ENCODE assay signal across 38 cellular contexts in genomic region chr21:31330144-31330483, GRCh38.
"Had no signal": no experiment of that assay in that cellular context is flagged by ENCODE, and none has a peak within 500 bp of the region (broad histone marks: within the 10 kb centered on the region; RNA-seq: fewer than 3 reads in every experiment).

No MANE protein-coding gene starts in this region.

- H3K4me1 Mint-ChIP-seq: brain had no signal

- H3K9me3 Mint-ChIP-seq: activated naive CD4-positive, alpha-beta T cell treated with anti-CD3 and anti-CD28 coated beads, Interleukin-2, amount 10 ng/mL, durations not matched to agents 7 days and 5 days; activated naive CD4-positive, alpha-beta T cell treated with anti-CD3 and anti-CD28 coated beads, Interleukin-2, amount 50 U/mL, for 24 hours; activated naive CD8-positive, alpha-beta T cell treated with anti-CD3 and anti-CD28 coated beads, Interleukin-2, amount 10 ng/mL, durations not matched to agents 7 days and 5 days; activated T-cell treated with anti-CD3 and anti-CD28 coated beads, Interleukin-2, amount 50 U/mL, for 24 hours; activated T-helper 17 cell treated with anti-CD3 and anti-CD28 coated beads, Interleukin-2, amount 50 U/mL, for 72 hours had no signal

- H3K27ac Mint-ChIP-seq: activated naive CD4-positive, alpha-beta T cell treated with anti-CD3 and anti-CD28 coated beads for 36 hours; activated naive CD4-positive, alpha-beta T cell treated with anti-CD3 and anti-CD28 coated beads, Interleukin-2, amount 10 ng/mL, durations not matched to agents 7 days and 5 days; activated naive CD4-positive, alpha-beta T cell treated with anti-CD3 and anti-CD28 coated beads, Interleukin-2, amount 50 U/mL, for 24 hours; activated naive CD4-positive, alpha-beta T cell treated with anti-CD3 and anti-CD28 coated beads, Interleukin-2, amount 50 U/mL, for 72 hours; activated naive CD8-positive, alpha-beta T cell; activated naive CD8-positive, alpha-beta T cell treated with anti-CD3 and anti-CD28 coated beads for 36 hours; activated naive CD8-positive, alpha-beta T cell treated with anti-CD3 and anti-CD28 coated beads, Interleukin-2, amount 10 ng/mL, durations not matched to agents 7 days and 5 days; activated naive CD8-positive, alpha-beta T cell treated with anti-CD3 and anti-CD28 coated beads, Interleukin-2, amount 50 U/mL, for 24 hours; activated T-cell treated with anti-CD3 and anti-CD28 coated beads, Interleukin-2, amount 50 U/mL, for 24 hours; activated T-cell treated with anti-CD3 and anti-CD28 coated beads, Interleukin-2, amount 50 U/mL, for 72 hours; activated T-helper 1 cell treated with anti-CD3 and anti-CD28 coated beads, Interleukin-12 subunit alpha, Interleukin-12 subunit beta, Interleukin-2, Interleukin-4 antibody, amounts not matched to agents 30 ng/mL and 10 ng/mL and 1 ng/mL, durations not matched to agents 14 hours and 24 hours and 36 hours; activated T-helper 17 cell treated with anti-CD3 and anti-CD28 coated beads, Interleukin-2, amount 50 U/mL, for 72 hours; activated T-helper 2 cell treated with anti-CD3 and anti-CD28 coated beads, Interferon-gamma antibody, Interleukin-2, Interleukin-4, amounts not matched to agents 10 μg/mL and 5 μg/mL and 100 μg/mL, durations not matched to agents 14 hours and 24 hours and 36 hours; brain had no signal

- H3K36me3 ChIP-seq: adrenal gland, ascending aorta, breast epithelium, cardiac muscle cell had no signal

- H3K27ac ChIP-seq: adrenal gland, ascending aorta, body of pancreas, brain microvascular endothelial cell, breast epithelium, cardiac muscle cell had no signal

- H3K4me3 Mint-ChIP-seq: activated naive CD4-positive, alpha-beta T cell treated with anti-CD3 and anti-CD28 coated beads for 36 hours; activated naive CD4-positive, alpha-beta T cell treated with anti-CD3 and anti-CD28 coated beads, Interleukin-2, amount 10 ng/mL, durations not matched to agents 7 days and 5 days; activated naive CD4-positive, alpha-beta T cell treated with anti-CD3 and anti-CD28 coated beads, Interleukin-2, amount 50 U/mL, for 24 hours; activated naive CD8-positive, alpha-beta T cell; activated naive CD8-positive, alpha-beta T cell treated with anti-CD3 and anti-CD28 coated beads for 36 hours; activated naive CD8-positive, alpha-beta T cell treated with anti-CD3 and anti-CD28 coated beads, Interleukin-2, amount 10 ng/mL, durations not matched to agents 7 days and 5 days; activated naive CD8-positive, alpha-beta T cell treated with anti-CD3 and anti-CD28 coated beads, Interleukin-2, amount 50 U/mL, for 24 hours; activated T-cell treated with anti-CD3 and anti-CD28 coated beads, Interleukin-2, amount 50 U/mL, for 24 hours; activated T-cell treated with anti-CD3 and anti-CD28 coated beads, Interleukin-2, amount 50 U/mL, for 4 hours; activated T-cell treated with anti-CD3 and anti-CD28 coated beads, Interleukin-2, amount 50 U/mL, for 72 hours; activated T-helper 1 cell treated with anti-CD3 and anti-CD28 coated beads, Interleukin-12 subunit alpha, Interleukin-12 subunit beta, Interleukin-2, Interleukin-4 antibody, amounts not matched to agents 30 ng/mL and 10 ng/mL and 1 ng/mL, durations not matched to agents 14 hours and 24 hours and 36 hours; activated T-helper 17 cell treated with anti-CD3 and anti-CD28 coated beads, Interleukin-2, amount 50 U/mL, for 72 hours; brain; central memory CD8-positive, alpha-beta T cell had no signal

- FAIRE-seq: astrocyte, colon had no signal

- DNase-seq: activated effector memory CD4-positive, alpha-beta T cell treated with anti-CD3 and anti-CD28 coated beads, Interleukin-2, amount 50 U/mL, for 16 hours; activated effector memory CD4-positive, alpha-beta T cell treated with Interleukin-2 at 50 U/mL for 16 hours; activated gamma-delta T cell; activated gamma-delta T cell treated with Interleukin-2 at 50 U/mL for 16 hours; activated naive CD4-positive, alpha-beta T cell; activated naive CD4-positive, alpha-beta T cell treated with anti-CD3 and anti-CD28 coated beads for 36 hours; activated naive CD4-positive, alpha-beta T cell treated with anti-CD3 and anti-CD28 coated beads, Interleukin-2, amount 10 ng/mL, durations not matched to agents 7 days and 5 days; activated naive CD4-positive, alpha-beta T cell treated with anti-CD3 and anti-CD28 coated beads, Interleukin-2, amount 50 U/mL, for 16 hours; activated naive CD4-positive, alpha-beta T cell treated with Interleukin-2 at 50 U/mL for 16 hours; activated naive CD8-positive, alpha-beta T cell treated with anti-CD3 and anti-CD28 coated beads for 36 hours; activated naive CD8-positive, alpha-beta T cell treated with anti-CD3 and anti-CD28 coated beads, Interleukin-2, amount 10 ng/mL, durations not matched to agents 7 days and 5 days; activated naive CD8-positive, alpha-beta T cell treated with anti-CD3 and anti-CD28 coated beads, Interleukin-2, amount 50 U/mL, for 24 hours; activated T-cell treated with anti-CD3 and anti-CD28 coated beads, Interleukin-2, amount 50 U/mL, for 24 hours; activated T-cell treated with anti-CD3 and anti-CD28 coated beads, Interleukin-2, amount 50 U/mL, for 4 hours; activated T-cell treated with anti-CD3 and anti-CD28 coated beads, Interleukin-2, amount 50 U/mL, for 48 hours; activated T-cell treated with anti-CD3 and anti-CD28 coated beads, Interleukin-2, amount 50 U/mL, for 72 hours; adrenal gland; amniotic stem cell; amygdala; anterior cingulate cortex; aorta; body of pancreas; brain microvascular endothelial cell; central memory CD4-positive, alpha-beta T cell; cerebellar nuclear complex had no signal

- H3K9me3 ChIP-seq: adrenal gland, ascending aorta, body of pancreas, breast epithelium had no signal

- H3K27me3 Mint-ChIP-seq: activated naive CD4-positive, alpha-beta T cell treated with anti-CD3 and anti-CD28 coated beads, Interleukin-2, amount 10 ng/mL, durations not matched to agents 7 days and 5 days; activated naive CD4-positive, alpha-beta T cell treated with anti-CD3 and anti-CD28 coated beads, Interleukin-2, amount 50 U/mL, for 24 hours; activated naive CD8-positive, alpha-beta T cell; activated naive CD8-positive, alpha-beta T cell treated with anti-CD3 and anti-CD28 coated beads for 36 hours; activated naive CD8-positive, alpha-beta T cell treated with anti-CD3 and anti-CD28 coated beads, Interleukin-2, amount 10 ng/mL, durations not matched to agents 7 days and 5 days; activated naive CD8-positive, alpha-beta T cell treated with anti-CD3 and anti-CD28 coated beads, Interleukin-2, amount 50 U/mL, for 24 hours; activated T-cell treated with anti-CD3 and anti-CD28 coated beads, Interleukin-2, amount 50 U/mL, for 24 hours; activated T-helper 17 cell treated with anti-CD3 and anti-CD28 coated beads, Interleukin-2, amount 50 U/mL, for 72 hours had no signal

- H3K4me3 ChIP-seq: adrenal gland, ascending aorta, body of pancreas, breast epithelium, cardiac muscle cell had no signal

- H3K4me1 ChIP-seq: adrenal gland, ascending aorta, body of pancreas, breast epithelium had no signal

- ATAC-seq: activated naive CD4-positive, alpha-beta T cell treated with anti-CD3 and anti-CD28 coated beads, Interleukin-2, amount 50 U/mL, for 72 hours; activated naive CD8-positive, alpha-beta T cell treated with anti-CD3 and anti-CD28 coated beads, Interleukin-2, amount 50 U/mL, for 24 hours; activated T-cell treated with anti-CD3 and anti-CD28 coated beads, Interleukin-2, amount 50 U/mL, for 4 hours; activated T-cell treated with anti-CD3 and anti-CD28 coated beads, Interleukin-2, amount 50 U/mL, for 72 hours; activated T-helper 17 cell treated with anti-CD3 and anti-CD28 coated beads, Interleukin-2, amount 50 U/mL, for 72 hours; body of pancreas had no signal

- H3K27me3 ChIP-seq: adrenal gland, ascending aorta, body of pancreas, brain microvascular endothelial cell, breast epithelium, cardiac muscle cell had no signal
